Comparison of ENCODE assay signal across 11 cellular contexts in the genomic region with DNA sequence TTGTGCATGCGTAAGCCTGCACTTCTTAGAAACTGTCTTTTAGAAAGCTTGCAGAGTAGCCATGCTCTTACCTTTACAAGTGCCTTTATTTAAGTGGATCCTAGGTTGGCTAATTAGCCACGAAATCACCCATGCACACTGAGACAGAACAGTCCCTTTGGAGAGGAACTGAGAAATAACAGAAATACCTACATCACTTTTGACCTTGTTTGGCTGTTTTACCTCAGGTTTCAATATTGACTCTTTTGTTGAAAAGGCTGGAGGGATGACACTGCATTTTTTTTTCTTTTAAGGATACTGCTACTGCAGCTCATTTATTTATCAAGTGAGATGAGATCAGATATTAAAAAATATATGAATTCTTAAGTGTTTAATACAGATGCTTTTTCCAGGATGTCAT.
A peak's percentile ranks its signal among the peaks of the same experiment; 100 is the strongest.
DNase-seq lines count a peak whose midpoint lies in the region; ATAC-seq lines count a peak whose summit lies in the region.
"Had no signal": no experiment of that assay in that cellular context is flagged by ENCODE, and none has a peak within 500 bp of the region (broad histone marks: within the 10 kb centered on the region; RNA-seq: fewer than 3 reads in every experiment).

No MANE protein-coding gene starts in this region.

- no peaks in the 10 kb centered on the region for H3K36me3 ChIP-seq in mesendoderm (ENCODE audit: control insufficient read depth, insufficient read depth, low read length)
- no peaks in the 10 kb centered on the region for H3K36me3 ChIP-seq in MG63
- H3K36me3 ChIP-seq: gastrocnemius medialis had no signal

- H3K27ac ChIP-seq in mesendoderm (ENCODE audit: low read depth, low read length): no peak overlapping the region
- H3K27ac ChIP-seq: gastrocnemius medialis had no signal

- no peak overlapping the region for H4K5ac ChIP-seq in mesendoderm (ENCODE audit: low read length)

- no peak overlapping the region for H2BK120ac ChIP-seq in mesendoderm (ENCODE audit: low read depth, low read length)

- H4K8ac ChIP-seq in mesendoderm (ENCODE audit: low read depth, low read length): no peak overlapping the region

- POLR2A ChIA-PET in activated CD4-positive, alpha-beta T cell treated with anti-CD3 and anti-CD28 coated beads, Interleukin-2, amount 10 ng/mL, durations not matched to agents 7 days and 5 days (lab: Charles Lee): no interaction called here

- H3K9me3 ChIP-seq in MG63: no peaks in the 10 kb centered on the region
- H3K9me3 ChIP-seq: gastrocnemius medialis had no signal

- no peaks in the 10 kb centered on the region for H3K9me3 Mint-ChIP-seq in activated CD4-positive, alpha-beta T cell treated with anti-CD3 and anti-CD28 coated beads, Interleukin-2, amount 10 ng/mL, durations not matched to agents 7 days and 5 days
- H3K9me3 Mint-ChIP-seq: natural killer cell had no signal

- no peak overlapping the region for H3K4ac ChIP-seq in mesendoderm (ENCODE audit: low read depth, low read length)

- no peak overlapping the region for H2AK5ac ChIP-seq in mesendoderm (ENCODE audit: low read length)

- no peak overlapping the region for H2BK15ac ChIP-seq in mesendoderm (replicated peaks; ENCODE audit: low read depth)

- peak overlapping the region; percentile 33 for H3K9ac ChIP-seq in mesendoderm (ENCODE audit: low read length)

- H3K36me3 Mint-ChIP-seq in activated CD4-positive, alpha-beta T cell treated with anti-CD3 and anti-CD28 coated beads, Interleukin-2, amount 10 ng/mL, durations not matched to agents 7 days and 5 days (ENCODE audit: low read depth): no peaks in the 10 kb centered on the region
- H3K36me3 Mint-ChIP-seq: natural killer cell had no signal

- H3K18ac ChIP-seq in mesendoderm (ENCODE audit: low read length): no peak overlapping the region

- H2BK5ac ChIP-seq in mesendoderm (ENCODE audit: low read length): no peak overlapping the region

- DNase-seq in mesendoderm (peak; percentile 26), activated gamma-delta T cell (lab: John Stamatoyannopoulos, UW) (no peak), MG63 (no peak), MV-4-11 (lab: John Stamatoyannopoulos, UW) (no peak)
- DNase-seq in activated CD4-positive, alpha-beta T cell treated with anti-CD3 and anti-CD28 coated beads, Interleukin-2, amount 10 ng/mL, durations not matched to agents 7 days and 5 days: no peak
- DNase-seq: activated CD4-positive, alpha-beta T cell treated with anti-CD3 and anti-CD28 coated beads for 1 hour; gastrocnemius medialis; natural killer cell had no signal

- CTCF ChIA-PET in activated CD4-positive, alpha-beta T cell treated with anti-CD3 and anti-CD28 coated beads, Interleukin-2, amount 10 ng/mL, durations not matched to agents 7 days and 5 days (lab: Charles Lee): no interaction called here

- H3K27me3 Mint-ChIP-seq in activated CD4-positive, alpha-beta T cell treated with anti-CD3 and anti-CD28 coated beads, Interleukin-2, amount 10 ng/mL, durations not matched to agents 7 days and 5 days: peaks cover 41% of the 10 kb centered on the region

- WGBS in mesendoderm (ENCODE audit: extremely low coverage, insufficient coverage, low lambda C conversion rate): no CpG with 5 or more reads among the region's 2 CpGs

- peaks cover 13% of the 10 kb centered on the region for H3K4me1 Mint-ChIP-seq in activated CD4-positive, alpha-beta T cell treated with anti-CD3 and anti-CD28 coated beads, Interleukin-2, amount 10 ng/mL, durations not matched to agents 7 days and 5 days

- H3K56ac ChIP-seq in mesendoderm (ENCODE audit: low read length): peak overlapping the region; percentile 6

- H3K4me2 ChIP-seq in mesendoderm (ENCODE audit: low read length): peak overlapping the region; percentile 4

- H3K79me1 ChIP-seq in mesendoderm (ENCODE audit: low read length): peaks cover 2% of the 10 kb centered on the region

- peak; percentile 64 for ATAC-seq in GM18858 (IDR thresholded peaks at IDR 0.05; ENCODE audit: unreplicated experiment)
- ATAC-seq in GM21576 (IDR thresholded peaks at IDR 0.05; ENCODE audit: unreplicated experiment): peak; percentile 51
- peak; percentile 44 for ATAC-seq in HG03196 (IDR thresholded peaks at IDR 0.05; ENCODE audit: unreplicated experiment)
- ATAC-seq: gastrocnemius medialis, natural killer cell had no signal

- H3K27me3 ChIP-seq in mesendoderm (ENCODE audit: insufficient read depth, low read length, poor library complexity) (no peaks in the 10 kb centered on the region), MG63 (peaks cover 18% of the 10 kb centered on the region)

- no peak overlapping the region for H3K23ac ChIP-seq in mesendoderm (ENCODE audit: low read length)

- H3K4me3 ChIP-seq in mesendoderm (ENCODE audit: low read length) (no peak overlapping the region), MG63 (no peak overlapping the region)

- H3K4me1 ChIP-seq in mesendoderm (ENCODE audit: control insufficient read depth, low read depth, low read length): peaks cover 5% of the 10 kb centered on the region

- H3K27ac Mint-ChIP-seq in activated CD4-positive, alpha-beta T cell treated with anti-CD3 and anti-CD28 coated beads, Interleukin-2, amount 10 ng/mL, durations not matched to agents 7 days and 5 days: no peak overlapping the region
- H3K27ac Mint-ChIP-seq: natural killer cell had no signal

- no peak overlapping the region for H3K4me3 Mint-ChIP-seq in activated CD4-positive, alpha-beta T cell treated with anti-CD3 and anti-CD28 coated beads, Interleukin-2, amount 10 ng/mL, durations not matched to agents 7 days and 5 days
- H3K4me3 Mint-ChIP-seq: natural killer cell had no signal

- no peaks in the 10 kb centered on the region for H3K79me2 ChIP-seq in mesendoderm (ENCODE audit: control insufficient read depth, insufficient read depth, low read length)
